ENCODE assay signal across 23 cellular contexts in the genomic region with DNA sequence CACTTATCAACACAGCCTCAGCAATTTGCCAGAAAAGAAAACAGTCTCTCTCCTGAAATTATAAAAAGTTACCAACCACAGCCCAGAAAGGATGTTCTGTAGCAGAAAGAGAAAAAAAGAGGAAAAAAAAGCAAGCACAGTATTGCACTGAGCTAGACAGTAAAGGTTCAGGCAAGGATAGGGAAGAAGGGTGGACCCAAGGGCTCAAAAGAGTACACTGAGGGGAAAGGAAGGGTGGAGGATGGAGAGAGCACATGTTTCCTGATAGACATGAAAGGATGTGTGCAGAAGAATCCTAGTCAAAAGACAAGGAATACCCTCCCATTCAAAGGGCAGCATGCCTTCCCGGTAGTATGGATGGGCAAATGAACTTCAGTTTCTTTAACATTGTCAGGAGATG.
"Had no signal": no experiment of that assay in that cellular context is flagged by ENCODE, and none has a peak within 500 bp of the region (broad histone marks: within the 10 kb centered on the region; RNA-seq: fewer than 3 reads in every experiment).

No MANE protein-coding gene starts in this region.

- H3K4me3 ChIP-seq: esophagus squamous epithelium, pancreas, right lobe of liver, tibial artery had no signal

- H3K27me3 Mint-ChIP-seq: activated naive CD8-positive, alpha-beta T cell treated with anti-CD3 and anti-CD28 coated beads for 36 hours; activated T-cell treated with anti-CD3 and anti-CD28 coated beads, Interleukin-2, amount 50 U/mL, for 24 hours; activated T-helper 17 cell treated with anti-CD3 and anti-CD28 coated beads, Interleukin-2, amount 50 U/mL, for 72 hours; stimulated activated naive CD8-positive, alpha-beta T cell treated with anti-CD3 and anti-CD28 coated beads, Interleukin-15, amount 100 ng/mL, for 72 hours had no signal

- H3K27me3 ChIP-seq: esophagus squamous epithelium, pancreas, right lobe of liver, tibial artery had no signal

- H3K4me3 Mint-ChIP-seq: activated naive CD8-positive, alpha-beta T cell treated with anti-CD3 and anti-CD28 coated beads for 36 hours; activated T-cell treated with anti-CD3 and anti-CD28 coated beads, Interleukin-2, amount 50 U/mL, for 24 hours; activated T-helper 17 cell treated with anti-CD3 and anti-CD28 coated beads, Interleukin-2, amount 50 U/mL, for 72 hours; endodermal cell; mesothelial cell of epicardium; natural killer cell; stimulated activated effector memory CD8-positive, alpha-beta T cell treated with anti-CD3 and anti-CD28 coated beads, Interleukin-12 subunit alpha, Interleukin-12 subunit beta, amount 100 ng/mL, for 72 hours; stimulated activated naive CD8-positive, alpha-beta T cell treated with anti-CD3 and anti-CD28 coated beads, Interleukin-15, amount 100 ng/mL, for 72 hours; T-helper 1 cell treated with Interleukin-12 subunit alpha and Interleukin-12 subunit beta and Interleukin-4 antibody, amounts not matched to agents 30 μg/mL and 1 μg/mL, for 36 hours; WTC11 had no signal

- H3K9me3 Mint-ChIP-seq: activated naive CD8-positive, alpha-beta T cell treated with anti-CD3 and anti-CD28 coated beads for 36 hours; activated T-cell treated with anti-CD3 and anti-CD28 coated beads, Interleukin-2, amount 50 U/mL, for 24 hours; activated T-helper 17 cell treated with anti-CD3 and anti-CD28 coated beads, Interleukin-2, amount 50 U/mL, for 72 hours; endodermal cell; mesothelial cell of epicardium; natural killer cell; stimulated activated effector memory CD8-positive, alpha-beta T cell treated with anti-CD3 and anti-CD28 coated beads, Interleukin-12 subunit alpha, Interleukin-12 subunit beta, amount 100 ng/mL, for 72 hours; stimulated activated naive CD8-positive, alpha-beta T cell treated with anti-CD3 and anti-CD28 coated beads, Interleukin-15, amount 100 ng/mL, for 72 hours; T-helper 1 cell treated with Interleukin-12 subunit alpha and Interleukin-12 subunit beta and Interleukin-4 antibody, amounts not matched to agents 30 μg/mL and 1 μg/mL, for 36 hours; WTC11 had no signal

- H3K27ac ChIP-seq: esophagus squamous epithelium, pancreas, right lobe of liver, tibial artery had no signal

- H3K36me3 ChIP-seq: esophagus squamous epithelium, pancreas, right lobe of liver, tibial artery had no signal

- H3K4me1 Mint-ChIP-seq: mesothelial cell of epicardium had no signal

- H3K36me3 Mint-ChIP-seq: natural killer cell had no signal

- FAIRE-seq: bronchial epithelial cell, pancreas, small intestine, urothelium cell line had no signal

- H3K9me3 ChIP-seq: esophagus squamous epithelium, pancreas, right lobe of liver, tibial artery had no signal

- H3K27ac Mint-ChIP-seq: activated naive CD8-positive, alpha-beta T cell treated with anti-CD3 and anti-CD28 coated beads for 36 hours; activated T-cell treated with anti-CD3 and anti-CD28 coated beads, Interleukin-2, amount 50 U/mL, for 24 hours; activated T-helper 17 cell treated with anti-CD3 and anti-CD28 coated beads, Interleukin-2, amount 50 U/mL, for 72 hours; endodermal cell; mesothelial cell of epicardium; natural killer cell; stimulated activated effector memory CD8-positive, alpha-beta T cell treated with anti-CD3 and anti-CD28 coated beads, Interleukin-12 subunit alpha, Interleukin-12 subunit beta, amount 100 ng/mL, for 72 hours; stimulated activated naive CD8-positive, alpha-beta T cell treated with anti-CD3 and anti-CD28 coated beads, Interleukin-15, amount 100 ng/mL, for 72 hours; T-helper 1 cell treated with Interleukin-12 subunit alpha and Interleukin-12 subunit beta and Interleukin-4 antibody, amounts not matched to agents 30 μg/mL and 1 μg/mL, for 36 hours; WTC11 had no signal

- DNase-seq: activated CD4-positive, alpha-beta T cell treated with anti-CD3 and anti-CD28 coated beads, Interleukin-2, amount 50 U/mL, for 4 hours; activated CD8-positive, alpha-beta memory T cell treated with anti-CD3 and anti-CD28 coated beads for 24 hours; activated CD8-positive, alpha-beta memory T cell treated with anti-CD3 and anti-CD28 coated beads, Interleukin-2, amount 50 U/mL, for 4 hours; activated naive CD8-positive, alpha-beta T cell treated with anti-CD3 and anti-CD28 coated beads for 36 hours; activated T-cell treated with anti-CD3 and anti-CD28 coated beads, Interleukin-2, amount 50 U/mL, for 24 hours; cortex of kidney; esophagus squamous epithelium; stimulated activated CD4-positive, alpha-beta T cell treated with anti-CD3 and anti-CD28 coated beads, Interleukin-2, amount 100 ng/mL, for 24 hours; T1000 had no signal
